8 cellular contexts compared by ENCODE assay signal in genomic region chr15:90885432-90886290, GRCh38. TPM values are rescaled to one million over a fixed set of nuclear protein-coding genes. Genes with fewer than 3 reads are reported as not detected.
A peak's percentile ranks its signal among the peaks of the same experiment; 100 is the strongest.
DNase-seq lines count a peak whose midpoint lies in the region; ATAC-seq and TF ChIP-seq lines count a peak whose summit lies in the region.

No MANE protein-coding gene starts in this region.

- H2AFZ ChIP-seq in DND-41 (ENCODE audit: low read depth, low read length) = no peak overlapping the region

- peaks cover 11% of the 10 kb centered on the region for H3K36me3 ChIP-seq in DND-41 (ENCODE audit: insufficient read depth, low read length)
- peaks cover 0 to 24% of the 10 kb centered on the region in 2 experiments; a peak in 1 of 3 replicates for H3K36me3 ChIP-seq in HEK293 (ENCODE audit: control insufficient read depth in 2 of 2, insufficient read depth in 1 of 2, low read length in 2 of 2)
- H3K36me3 ChIP-seq in mucosa of descending colon (ENCODE audit: low read depth) = no peaks in the 10 kb centered on the region

- peak; percentile 71 for ATAC-seq in DND-41 (ENCODE audit: insufficient read depth, low read depth)
- peak; percentile 37 for ATAC-seq in effector memory CD8-positive, alpha-beta T cell (replicated peaks)
- peak; percentile 71 for ATAC-seq in mucosa of descending colon
- ATAC-seq in GM18907 (IDR thresholded peaks at IDR 0.05; ENCODE audit: unreplicated experiment) = no peak

- peak; percentile 90 for TF ChIP-seq CTCF in DND-41 (IDR thresholded peaks at IDR 0.05; ENCODE audit: borderline replicate concordance, extremely low read depth, low read length, poor library complexity, severe bottlenecking)
- peak; percentile 94 for TF ChIP-seq CTCF in HEK293 (tag by site-specific recombination; IDR thresholded peaks at IDR 0.05)
- peak; percentile 98 for TF ChIP-seq CTCF in mucosa of descending colon (IDR thresholded peaks at IDR 0.05)

- peak overlapping the region in 1 of 2 donors; percentile 32 for H3K4me3 Mint-ChIP-seq in effector memory CD8-positive, alpha-beta T cell

- peaks cover 32% of the 10 kb centered on the region for H3K36me3 Mint-ChIP-seq in effector memory CD8-positive, alpha-beta T cell (ENCODE audit: insufficient read depth)

- H4K20me1 ChIP-seq in DND-41 (ENCODE audit: insufficient read depth, low read length) = peaks cover 6% of the 10 kb centered on the region; the same call in 1 of the 2 replicates

- no peak overlapping the region for H3K9ac ChIP-seq in DND-41 (ENCODE audit: low read depth, low read length)

- POLR2A ChIA-PET in HEK293 (lab: Yijun Ruan, JAX) = interaction anchor here (0.6 to 1.6 kb wide), 6 partner anchors 10 to 899 kb away, joined by 3 to 6 read pairs (median 3); partner anchors contain the start of gene BLM

- no peak overlapping the region for H3K4me2 ChIP-seq in DND-41 (ENCODE audit: insufficient read depth, low read length)

- DNase-seq in DND-41 (peak; percentile 74), NOMO-1 treated with dmso at 0.1 percent for 144 hours (lab: John Stamatoyannopoulos, UW; ENCODE audit: unreplicated experiment) (peak; percentile 81), mucosa of descending colon (peak; percentile 82 to 87 (median 86))
- peak in 2 of 3 experiments; percentile 51 to 73 for DNase-seq in activated CD8-positive, alpha-beta memory T cell treated with anti-CD3 and anti-CD28 coated beads for 48 hours (ENCODE audit: low read depth in 2 of 3, low spot score in 2 of 3)
- DNase-seq in effector memory CD8-positive, alpha-beta T cell = peak; percentile 68 to 73 (median 72)
- peak; percentile 58 to 64 for DNase-seq in stimulated activated CD8-positive, alpha-beta memory T cell treated with anti-CD3 and anti-CD28 coated beads, Interleukin-4, amount 100 ng/mL, for 4 hours (ENCODE audit: low read depth in 2 of 2, low spot score in 1 of 2)

- H3K27me3 ChIP-seq in DND-41 (ENCODE audit: insufficient read depth, low read length, poor library complexity) = no peaks in the 10 kb centered on the region

- H3K27ac ChIP-seq in DND-41 (ENCODE audit: low read length) = no peak overlapping the region
- no peak overlapping the region for H3K27ac ChIP-seq in HEK293 (ENCODE audit: extremely low read depth, low read depth, low read length)

- no peaks in the 10 kb centered on the region for H3K9me3 Mint-ChIP-seq in effector memory CD8-positive, alpha-beta T cell

- H3K79me2 ChIP-seq in DND-41 (ENCODE audit: insufficient read depth, low read length) = no peaks in the 10 kb centered on the region

- H3K9me3 ChIP-seq in DND-41 (ENCODE audit: insufficient read depth, low read length, severe bottlenecking) (no peaks in the 10 kb centered on the region), HEK293 (ENCODE audit: control insufficient read depth, insufficient read depth, low read depth, low read length) (no peaks in the 10 kb centered on the region), mucosa of descending colon (no peaks in the 10 kb centered on the region)

- H3K4me3 ChIP-seq in DND-41 (ENCODE audit: low read depth in 1 of 2, low read length in 2 of 2) = no peak overlapping the region
- no peak overlapping the region for H3K4me3 ChIP-seq in HEK293 (ENCODE audit: low read depth, low read length)
- no peak overlapping the region for H3K4me3 ChIP-seq in mucosa of descending colon

- peak overlapping the region in 1 of 2 donors; percentile 26 for H3K27ac Mint-ChIP-seq in effector memory CD8-positive, alpha-beta T cell

- peaks cover 16% of the 10 kb centered on the region for H3K4me1 ChIP-seq in DND-41 (ENCODE audit: insufficient read depth, low read length)
- no peaks in the 10 kb centered on the region for H3K4me1 ChIP-seq in HEK293 (ENCODE audit: control insufficient read depth, insufficient read depth, low read length)
- peaks cover 15% of the 10 kb centered on the region for H3K4me1 ChIP-seq in mucosa of descending colon (ENCODE audit: low read depth)

- CTCF ChIA-PET in HEK293 (lab: Yijun Ruan, JAX) = interaction anchor here (0.6 to 4.0 kb wide), 90 partner anchors 10 to 1196 kb away, joined by 3 to 44 read pairs (median 4); partner anchors contain the start of genes BLM, FURIN, HDDC3 and UNC45A

- peaks cover 7 to 18% of the 10 kb centered on the region in 2 donors for H3K27me3 Mint-ChIP-seq in effector memory CD8-positive, alpha-beta T cell

- intact Hi-C loops in mucosa of descending colon (cut with DNase I, micrococcal nuclease) = loop anchor here (5.0 to 10.0 kb wide), 3 partner anchors 191 to 361 kb away; partner anchors contain the start of gene CRTC3 (in 1 of the 2)

- peaks cover 17 to 21% of the 10 kb centered on the region in 2 donors for H3K4me1 Mint-ChIP-seq in effector memory CD8-positive, alpha-beta T cell (ENCODE audit: low read depth in 2 of 2)

TF ChIP-seq in HEK293, 187 proteins besides CTCF, POLR2A, EP300 and RAD21 (continues in another document):
- TF ChIP-seq ZNF654 (tag by site-specific recombination; IDR thresholded peaks at IDR 0.05; ENCODE audit: low read depth) = peak; percentile 85
- TF ChIP-seq ZNF514 (tag by site-specific recombination; IDR thresholded peaks at IDR 0.05) = no peak
- no peak for TF ChIP-seq ZBTB49 (tag by site-specific recombination; IDR thresholded peaks at IDR 0.05; ENCODE audit: low read depth)
- peak; percentile 92 for TF ChIP-seq ZNF692 (tag by site-specific recombination; IDR thresholded peaks at IDR 0.05)
- peak; percentile 87 for TF ChIP-seq KLF8 (tag by site-specific recombination; IDR thresholded peaks at IDR 0.05)
- 0 out of 2 replicates have a peak, but pooled peaks have one; percentile 27 for TF ChIP-seq PBX3 (CRISPR knock-in tag; IDR thresholded peaks at IDR 0.05)
- peak; percentile 25; the same call in 1 of the 2 replicates for TF ChIP-seq KLF16 (tag by site-specific recombination; IDR thresholded peaks at IDR 0.05)
- peak; percentile 57; the same call in 1 of the 2 replicates for TF ChIP-seq PATZ1 (tag by site-specific recombination; IDR thresholded peaks at IDR 0.05)
- TF ChIP-seq ZNF791 (tag by site-specific recombination; IDR thresholded peaks at IDR 0.05) = no peak
- TF ChIP-seq ZSCAN30 (tag by site-specific recombination; IDR thresholded peaks at IDR 0.05) = 0 out of 2 replicates have a peak, but pooled peaks have one; percentile 24

RNA-seq across cellular contexts. Expression of gene FES, which starts 1.4 kb away (rescaled TPM):
- 10 to 100 TPM in 2 of 3 donors, 1 to 10 TPM in 1; 7.9 to 18.6 (median 12.1) TPM for total RNA-seq in mucosa of descending colon

RNA-seq across cellular contexts. Expression of gene FURIN, which starts 17.3 kb away (rescaled TPM):
- total RNA-seq in mucosa of descending colon = 10 to 100 TPM; 65.9 to 83.4 (median 67.4) TPM

RNA-seq across cellular contexts. Expression of gene MAN2A2, which starts 17.4 kb away (rescaled TPM):
- total RNA-seq in mucosa of descending colon = 10 to 100 TPM; 50.9 to 75.8 (median 75.3) TPM

RNA-seq across cellular contexts. Expression of gene HDDC3, which starts 46.7 kb away (rescaled TPM):
- total RNA-seq in mucosa of descending colon = 10 to 100 TPM; 10.7 to 23.4 (median 15.4) TPM

RNA-seq across cellular contexts. Expression of gene UNC45A, which starts 49.4 kb away (rescaled TPM):
- 10 to 100 TPM; 43.9 to 92.5 (median 54.8) TPM for total RNA-seq in mucosa of descending colon
